In genomic region chr11:1491379-1491778, GRCh38 we compare ENCODE assay signal across 21 cellular contexts. TPM values are rescaled to one million over a fixed set of nuclear protein-coding genes. Genes with fewer than 3 reads are reported as not detected.
DNase-seq lines count a peak whose midpoint lies in the region; ATAC-seq, FAIRE-seq and TF ChIP-seq lines count a peak whose summit lies in the region.
"Had no signal": no experiment of that assay in that cellular context is flagged by ENCODE, and none has a peak within 500 bp of the region (broad histone marks: within the 10 kb centered on the region; RNA-seq: fewer than 3 reads in every experiment).

No MANE protein-coding gene starts in this region.

- TF ChIP-seq EP300 in K562 (IDR thresholded peaks at IDR 0.05; ENCODE audit: low read length) (no peak), HepG2 (IDR thresholded peaks at IDR 0.05; ENCODE audit: low read depth in 2 of 2, low read length in 2 of 2) (no peak), HepG2 (CRISPR knock-in tag; IDR thresholded peaks at IDR 0.05; ENCODE audit: borderline replicate concordance) (no peak)

- POLR2A ChIA-PET in K562 (lab: Yijun Ruan, JAX) (no interaction called here), HepG2 (lab: Yijun Ruan, JAX) (no interaction called here)

- in situ Hi-C loops in K562 (cut with MboI): no loop called here
- in situ Hi-C loops in HepG2 (cut with HindIII; ENCODE audit: extremely low pct_ligation_motif_present, low pct_unique_long_range_greater_than_20kb): no loop called here

- H3K27me3 ChIP-seq in K562 (ENCODE audit: control insufficient read depth in 2 of 2, insufficient read depth in 2 of 2, low read length in 2 of 2) (no peaks in the 10 kb centered on the region), HepG2 (ENCODE audit: control insufficient read depth in 1 of 2, insufficient read depth in 2 of 2, low read length in 2 of 2) (no peaks in the 10 kb centered on the region)

- TF ChIP-seq RAD21 in K562 (CRISPR knock-in tag; conservative IDR thresholded peaks at IDR 0.05 in 1 of 2, IDR thresholded peaks at IDR 0.05 in 1 of 2) (no peak), HepG2 (CRISPR knock-in tag; IDR thresholded peaks at IDR 0.05) (no peak)

- BruUV-seq in K562 (replicated peaks; lab: Mats Ljungman, UMichigan) (no TSS peak), HepG2 (replicated peaks; lab: Mats Ljungman, UMichigan) (no TSS peak)

- H3K79me2 ChIP-seq in K562 (ENCODE audit: control insufficient read depth, insufficient read depth, low read length) (peaks cover 3% of the 10 kb centered on the region), HepG2 (ENCODE audit: insufficient read depth, low read length) (peaks cover 11% of the 10 kb centered on the region)

- peaks cover 0 to 19% of the 10 kb centered on the region in 2 experiments; a peak in 2 of 5 replicates for H3K4me1 ChIP-seq in K562 (replicated peaks in 1 of 2; ENCODE audit: control insufficient read depth in 2 of 2, insufficient read depth in 2 of 2, low read length in 2 of 2)
- no peaks in the 10 kb centered on the region for H3K4me1 ChIP-seq in HepG2 (ENCODE audit: insufficient read depth, low read length)

- no peak for DNase-seq in GM12892 (ENCODE audit: insufficient read length)
- no peak for DNase-seq in K562 (ENCODE audit: extremely low read depth in 1 of 4, low spot score in 3 of 4)
- no peak for DNase-seq in HepG2 (ENCODE audit: low spot score)
- no peak for DNase-seq in DMS53 treated with DMSO at 0.1 percent for 48 hours (lab: John Stamatoyannopoulos, UW; ENCODE audit: unreplicated experiment)
- no peak for DNase-seq in activated T-cell treated with anti-CD3 and anti-CD28 coated beads, Interleukin-2, amount 50 U/mL, for 48 hours
- DNase-seq: AML-193; CD4-positive, alpha-beta memory T cell; DMS153; DMS79 treated with DMSO at 0.1 percent for 48 hours; GF-D8; GM23248; HCEC 1CT; Kasumi-1; KG1 had no signal

- no peaks in the 10 kb centered on the region for H3K36me3 ChIP-seq in K562 (ENCODE audit: control insufficient read depth, insufficient read depth, low read length)
- no peaks in the 10 kb centered on the region for H3K36me3 ChIP-seq in HepG2 (replicated peaks in 1 of 2; ENCODE audit: control insufficient read depth in 1 of 2, insufficient read depth in 2 of 2, low read length in 2 of 2)

- H3K4me3 ChIP-seq in K562 (no peak overlapping the region), HepG2 (replicated peaks in 1 of 3; ENCODE audit: insufficient read depth in 1 of 3, low read depth in 2 of 3, low read length in 3 of 3) (no peak overlapping the region)
- H3K4me3 ChIP-seq: GM23248 had no signal

- WGBS in K562 (ENCODE audit: insufficient coverage, low coverage, missing lambda C conversion rate): 52% methylated on average over 12 of the region's 12 CpGs
- WGBS in HepG2 (ENCODE audit: low lambda C conversion rate): 97% methylated on average over 12 of the region's 12 CpGs

- TF ChIP-seq POLR2A in GM12892 (IDR thresholded peaks at IDR 0.05; ENCODE audit: low read depth, low read length) (no peak), K562 (conservative IDR thresholded peaks at IDR 0.05) (no peak), HepG2 (IDR thresholded peaks at IDR 0.05; ENCODE audit: insufficient read depth in 1 of 2, low read depth in 2 of 2, low read length in 2 of 2) (no peak)

- H3K9me3 ChIP-seq in K562 (replicated peaks; ENCODE audit: control insufficient read depth, insufficient read depth, low read depth, low read length): no peaks in the 10 kb centered on the region
- H3K9me3 ChIP-seq in HepG2 (ENCODE audit: low read length): no peaks in the 10 kb centered on the region

- CTCF ChIA-PET in K562 (lab: Yijun Ruan, JAX; ENCODE audit: low intra/inter-chr PET ratio): no interaction called here
- CTCF ChIA-PET in HepG2 (lab: Yijun Ruan, JAX; ENCODE audit: low intra/inter-chr PET ratio, low total read pairs): no interaction called here

- TF ChIP-seq CTCF in K562 (IDR thresholded peaks at IDR 0.05 in 2 of 3, conservative IDR thresholded peaks at IDR 0.05 in 1 of 3; ENCODE audit: insufficient read depth in 2 of 3, low read depth in 1 of 3, low read length in 3 of 3): no peak
- no peak for TF ChIP-seq CTCF in HepG2 (CRISPR knock-in tag; IDR thresholded peaks at IDR 0.05)

- FAIRE-seq in GM12892 (lab: Jason Lieb, UNC) (peak; percentile 84), K562 (lab: Jason Lieb, UNC) (peak; percentile 81), HepG2 (lab: Jason Lieb, UNC) (no peak)
- FAIRE-seq: A204.1, GM18507, H54 had no signal

- no peak overlapping the region for H3K4me2 ChIP-seq in K562 (ENCODE audit: insufficient read depth, low read length)
- no peak overlapping the region for H3K4me2 ChIP-seq in HepG2 (ENCODE audit: low read depth, low read length)

- no peak for ATAC-seq in K562
- no peak for ATAC-seq in HepG2
- no peak for ATAC-seq in GM19455 (IDR thresholded peaks at IDR 0.05; ENCODE audit: unreplicated experiment)
- ATAC-seq in GM21825 (IDR thresholded peaks at IDR 0.05; ENCODE audit: unreplicated experiment): no peak

- H3K27ac ChIP-seq in K562 (ENCODE audit: extremely low read depth, low read depth, low read length) (no peak overlapping the region), HepG2 (ENCODE audit: extremely low read length, insufficient read depth, low read length) (no peak overlapping the region)
- H3K27ac ChIP-seq: C4-2B, GM23248, HL-60 had no signal

- H3K9ac ChIP-seq in K562 (ENCODE audit: insufficient read depth in 1 of 2, low read depth in 2 of 2, low read length in 2 of 2) (no peak overlapping the region), HepG2 (ENCODE audit: insufficient read depth, low read depth, low read length) (no peak overlapping the region)
- H3K9ac ChIP-seq: GM23248 had no signal

- intact Hi-C loops in K562 (cut with micrococcal nuclease) (no loop called here), HepG2 (cut with micrococcal nuclease; ENCODE audit: unreplicated experiment) (no loop called here)

- no peaks in the 10 kb centered on the region for H3K9me1 ChIP-seq in K562 (ENCODE audit: control insufficient read depth, insufficient read depth, low read length)

- H4K20me1 ChIP-seq in K562 (replicated peaks; ENCODE audit: control insufficient read depth, insufficient read depth, low read length) (peaks cover 34% of the 10 kb centered on the region), HepG2 (ENCODE audit: insufficient read depth, low read length) (peaks cover 14% of the 10 kb centered on the region)

- H2AFZ ChIP-seq in K562 (ENCODE audit: low read depth, low read length) (no peak overlapping the region), HepG2 (ENCODE audit: low read length) (no peak overlapping the region)
- H2AFZ ChIP-seq: GM23248 had no signal

RNA-seq across cellular contexts. Expression of gene MOB2, which starts 4.8 kb away (rescaled TPM):
- polyA plus RNA-seq in GM12892 (2012; ENCODE audit: missing spikeins): 13.3 TPM
- total RNA-seq in K562 (2011; cell fraction: chromatin; rRNA removed; ENCODE audit: low replicate concordance): 14.8 and 29.8 TPM in 2 replicates
- 29.5 and 31.0 TPM in 2 replicates for total RNA-seq in K562 (2011; cell fraction: nucleolus; rRNA removed)
- total RNA-seq in K562 (2011; cell fraction: nucleoplasm; rRNA removed): 17.6 and 19.9 TPM in 2 replicates
- total RNA-seq in K562 (2014; rRNA removed) (18.9 and 19.1 TPM in 2 replicates), K562 (2014; rRNA removed; fragmentation: Illumina TruSeq; extraction: Trizol) (9.0 and 16.7 TPM in 2 replicates), K562 (2015; rRNA removed; fragmentation: Illumina TruSeq; extraction: Trizol) (18.9 and 19.2 TPM in 2 replicates), K562 (2021) (23.6 and 24.9 TPM in 2 replicates), HepG2 (2016; rRNA removed; fragmentation: Illumina TruSeq; extraction: Trizol) (21.8 and 22.3 TPM in 2 replicates)
- polyA plus RNA-seq in K562 (2011; rRNA removed) (30.4 and 33.3 TPM in 2 replicates), K562 (2014; fragmentation: Illumina TruSeq; extraction: Trizol) (36.8 and 46.3 TPM in 2 replicates), K562 (2014; fragmentation: Nextera tagmentation; extraction: Ambion mirVana) (under 1 TPM; 0.17 to 0.41 TPM), K562 (2014; rRNA removed) (24.3 and 27.5 TPM in 2 replicates), HepG2 (2011; rRNA removed) (27.7 and 37.6 TPM in 2 replicates)
- 32.0 and 48.0 TPM in 2 replicates for polyA plus RNA-seq in K562 (2011; cell fraction: cytosol; rRNA removed)
- polyA plus RNA-seq in K562 (2011; cell fraction: nucleus; rRNA removed): 38.7 and 62.4 TPM in 2 replicates
- polyA plus RNA-seq in K562 (2012): 19.2 and 26.7 TPM in 2 replicates
- 16.6 and 22.5 TPM in 2 replicates for polyA minus RNA-seq in K562 (2011; rRNA and poly(A)+ RNA removed)
- 10.3 and 13.7 TPM in 2 replicates for polyA minus RNA-seq in K562 (2011; cell fraction: cytosol; rRNA and poly(A)+ RNA removed)
- polyA minus RNA-seq in K562 (2011; cell fraction: nucleus; rRNA and poly(A)+ RNA removed): 7.5 and 12.7 TPM in 2 replicates
- total RNA-seq in HepG2 (2016; cell fraction: cytosol; rRNA removed; fragmentation: Illumina TruSeq; extraction: Trizol; ENCODE audit: low read depth): 10.4 and 12.3 TPM in 2 replicates
- 21.2 and 23.8 TPM in 2 replicates for total RNA-seq in HepG2 (2016; cell fraction: insoluble cytoplasmic fraction; rRNA removed; fragmentation: Illumina TruSeq; extraction: Trizol)
- 16.9 and 20.1 TPM in 2 replicates for total RNA-seq in HepG2 (2016; cell fraction: membrane; rRNA removed; fragmentation: Illumina TruSeq; extraction: Trizol)
- total RNA-seq in HepG2 (2016; cell fraction: nucleus; rRNA removed; fragmentation: Illumina TruSeq; extraction: Trizol): 12.2 and 12.9 TPM in 2 replicates
- 24.6 and 33.1 TPM in 2 replicates for polyA plus RNA-seq in HepG2 (2011; cell fraction: cytosol; rRNA removed)
- 72.4 and 74.8 TPM in 2 replicates for polyA plus RNA-seq in HepG2 (2011; cell fraction: nucleus; rRNA removed)
- 15.8 and 25.3 TPM in 2 replicates for polyA plus RNA-seq in HepG2 (2012)
- polyA plus RNA-seq in HepG2 (2016; cell fraction: cytosol; fragmentation: Illumina TruSeq; extraction: Trizol; ENCODE audit: low read depth): 8.6 and 10.0 TPM in 2 replicates
- 23.8 and 24.4 TPM in 2 replicates for polyA plus RNA-seq in HepG2 (2016; cell fraction: insoluble cytoplasmic fraction; fragmentation: Illumina TruSeq; extraction: Trizol; ENCODE audit: low read depth)
- polyA plus RNA-seq in HepG2 (2016; cell fraction: membrane; fragmentation: Illumina TruSeq; extraction: Trizol; ENCODE audit: low read depth): 15.0 and 16.7 TPM in 2 replicates
- polyA plus RNA-seq in HepG2 (2016; cell fraction: nucleus; fragmentation: Illumina TruSeq; extraction: Trizol; ENCODE audit: insufficient read depth, low read depth): 23.4 and 24.8 TPM in 2 replicates
- 21.3 and 36.0 TPM in 2 replicates for polyA minus RNA-seq in HepG2 (2011; rRNA and poly(A)+ RNA removed; ENCODE audit: low replicate concordance)
- polyA minus RNA-seq in HepG2 (2011; cell fraction: cytosol; rRNA and poly(A)+ RNA removed): 7.4 and 16.7 TPM in 2 replicates
- polyA minus RNA-seq in HepG2 (2011; cell fraction: nucleus; rRNA and poly(A)+ RNA removed): 8.7 and 9.8 TPM in 2 replicates
